Comparison of ENCODE assay signal across 1 cellular context in genomic region chr9:37778534-37778933, GRCh38.
TF ChIP-seq lines count a peak whose summit lies in the region.

No MANE protein-coding gene starts in this region.

TF ChIP-seq in K562, 482 proteins besides CTCF, POLR2A, EP300 and RAD21:
- TF ChIP-seq ATF2 (CRISPR knock-in tag; IDR thresholded peaks at IDR 0.05) (no peak), U2AF2 (optimal IDR thresholded peaks at IDR 0.05; ENCODE audit: low read depth, low read length) (no peak), POLR2AphosphoS5 (IDR thresholded peaks at IDR 0.05; ENCODE audit: control insufficient read depth, insufficient read depth, low read depth, low read length) (peak; percentile 39; the same call in 1 of the 2 replicates)
TF ChIP-seq in K562: peak in this region for 1.
